Comparison of ENCODE assay signal across 8 cellular contexts in the genomic region with DNA sequence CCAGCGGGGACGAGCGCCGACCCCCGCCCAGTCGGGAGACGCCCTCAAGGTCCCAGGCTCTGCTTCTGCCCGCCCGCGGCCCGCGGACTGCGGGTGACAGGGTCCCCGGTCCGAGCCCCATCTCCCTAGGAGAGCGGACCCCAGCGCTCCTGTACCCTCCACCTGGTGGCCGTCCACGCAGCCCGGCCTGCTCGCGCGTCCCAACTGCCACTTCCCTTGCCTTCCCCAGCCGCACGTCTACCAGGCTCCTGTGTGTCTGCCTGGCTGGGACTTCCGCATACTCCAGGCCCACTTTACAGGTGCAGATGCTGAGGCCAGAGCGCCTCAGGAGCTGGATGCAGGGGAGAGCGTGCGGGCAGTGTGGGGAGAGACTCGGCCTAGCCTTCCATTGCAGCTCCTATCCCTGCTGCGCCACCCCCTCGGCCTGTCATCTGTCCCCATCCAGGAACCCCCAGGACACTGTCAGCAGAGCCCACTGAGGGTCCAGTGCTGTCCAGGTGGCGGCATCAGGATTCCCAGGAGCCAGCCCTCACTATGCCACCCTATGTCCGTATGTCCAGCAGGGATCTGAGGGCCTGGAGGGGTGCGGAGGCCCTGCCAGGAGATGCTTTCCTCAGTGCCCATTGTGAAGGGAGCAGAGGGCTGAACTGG. TPM values are rescaled to one million over a fixed set of nuclear protein-coding genes. Genes with fewer than 3 reads are reported as not detected.
DNase-seq lines count a peak whose midpoint lies in the region; ATAC-seq and TF ChIP-seq lines count a peak whose summit lies in the region.

No MANE protein-coding gene starts in this region.

- H3K9ac ChIP-seq in mammary epithelial cell (ENCODE audit: insufficient read depth, low read length), result no peak overlapping the region

- peak overlapping the region; percentile 100 for H3K4me2 ChIP-seq in mammary epithelial cell (ENCODE audit: insufficient read depth, low read depth, low read length)

- ATAC-seq in HG03469 (IDR thresholded peaks at IDR 0.05; ENCODE audit: unreplicated experiment) (peak; percentile 14), lung (ENCODE audit: insufficient read depth, low FRiP score) (no peak)

- WGBS in mammary epithelial cell (ENCODE audit: low coverage, missing lambda C conversion rate), result 57% methylated on average over 16 of the region's 35 CpGs
- 28 to 30% methylated on average over 34 to 35 of the region's 35 CpGs for WGBS in lung, 2 donors
- 28% methylated on average over 35 of the region's 35 CpGs for WGBS in urinary bladder

- H3K27ac Mint-ChIP-seq in CD14-positive monocyte, result peak overlapping the region in 3 of 7 donors; percentile 75 to 81 (median 80)

- CTCF ChIA-PET in mammary epithelial cell (lab: Charles Lee; ENCODE audit: low non-redundant PET), result no interaction called here

- peaks cover 0 to 1% (median 0%) of the 10 kb centered on the region in 7 donors for H3K9me3 Mint-ChIP-seq in CD14-positive monocyte

- no peaks in the 10 kb centered on the region for H3K36me3 ChIP-seq in mammary epithelial cell (ENCODE audit: insufficient read depth, low read length)
- no peaks in the 10 kb centered on the region for H3K36me3 ChIP-seq in lung (ENCODE audit: control insufficient read depth in 2 of 2, insufficient read depth in 2 of 2, low read length in 2 of 2)
- no peaks in the 10 kb centered on the region for H3K36me3 ChIP-seq in urinary bladder (ENCODE audit: insufficient read depth)

- dilution Hi-C loops in mammary epithelial cell (cut with HindIII; ENCODE audit: low sequenced_read_pairs), result no loop called here

- peaks cover 6% of the 10 kb centered on the region for H3K4me1 ChIP-seq in mammary epithelial cell (ENCODE audit: insufficient read depth, low read length)
- peaks cover 0 to 3% of the 10 kb centered on the region in 2 donors for H3K4me1 ChIP-seq in lung (ENCODE audit: control insufficient read depth in 2 of 2, insufficient read depth in 2 of 2, low read length in 2 of 2)
- H3K4me1 ChIP-seq in urinary bladder (ENCODE audit: insufficient read depth), result no peaks in the 10 kb centered on the region

- in situ Hi-C loops in mammary epithelial cell (cut with MboI; ENCODE audit: low sequenced_read_pairs in 2 of 2), result loop anchor here in 1 of 2 donors (5.0 kb wide), 1 partner anchor 80 kb away; no protein-coding TSS in a partner anchor

- H3K27ac ChIP-seq in mammary epithelial cell (ENCODE audit: insufficient read depth, low read depth, low read length) (no peak overlapping the region), lung (ENCODE audit: low read depth in 1 of 2, low read length in 1 of 2) (no peak overlapping the region), urinary bladder (ENCODE audit: low read depth) (no peak overlapping the region)

- peak overlapping the region; percentile 80 to 87 for H3K4me3 Mint-ChIP-seq in CD14-positive monocyte

- no peaks in the 10 kb centered on the region for H4K20me1 ChIP-seq in mammary epithelial cell (ENCODE audit: insufficient read depth, low read length)

- no peaks in the 10 kb centered on the region for H3K36me3 Mint-ChIP-seq in CD14-positive monocyte

- H3K9me3 ChIP-seq in mammary epithelial cell (replicated peaks; ENCODE audit: insufficient read depth, low read length), result no peaks in the 10 kb centered on the region
- H3K9me3 ChIP-seq in lung (ENCODE audit: control insufficient read depth in 2 of 2, insufficient read depth in 1 of 2, low read length in 1 of 2), result no peaks in the 10 kb centered on the region

- DNase-seq in CD14-positive monocyte (ENCODE audit: low spot score), result no peak
- no peak for DNase-seq in mammary epithelial cell
- no peak for DNase-seq in lung (ENCODE audit: low spot score)
- no peak for DNase-seq in NCI-H446 (lab: John Stamatoyannopoulos, UW)
- no peak for DNase-seq in SW480 (ENCODE audit: low spot score)
- DNase-seq in EL, result no peak

- H3K27me3 ChIP-seq in mammary epithelial cell (ENCODE audit: insufficient read depth, low read length), result no peaks in the 10 kb centered on the region
- H3K27me3 ChIP-seq in lung (ENCODE audit: control insufficient read depth, insufficient read depth), result no peaks in the 10 kb centered on the region

- intact Hi-C loops in CD14-positive monocyte (cut with micrococcal nuclease) (loop anchor here in 1 of 2 donors (2.0 to 10.0 kb wide), 2 partner anchors 81 to 153 kb away; partner anchors contain the start of genes CINP and TECPR2), mammary epithelial cell (cut with micrococcal nuclease) (loop anchor here (5.0 kb wide), 1 partner anchor 155 kb away; the partner anchor contains the start of genes CINP and TECPR2)

- no peaks in the 10 kb centered on the region for H3K79me2 ChIP-seq in mammary epithelial cell (ENCODE audit: insufficient read depth, low read length)

- H3K4me1 Mint-ChIP-seq in CD14-positive monocyte, result peaks cover 5% of the 10 kb centered on the region

- TF ChIP-seq CTCF in CD14-positive monocyte (IDR thresholded peaks at IDR 0.05) (no peak), mammary epithelial cell (conservative IDR thresholded peaks at IDR 0.05 in 1 of 2, IDR thresholded peaks at IDR 0.05 in 1 of 2; ENCODE audit: extremely low read depth in 1 of 2, insufficient read depth in 1 of 2, low read depth in 1 of 2, low read length in 2 of 2) (no peak), lung (IDR thresholded peaks at IDR 0.05; ENCODE audit: control extremely low read depth, extremely low read depth) (no peak)

- H3K27me3 Mint-ChIP-seq in CD14-positive monocyte (ENCODE audit: low read depth in 3 of 3), result peaks cover 6 to 31% (median 16%) of the 10 kb centered on the region in 3 donors

- BruUV-seq in mammary epithelial cell (replicated peaks; lab: Mats Ljungman, UMichigan), result no TSS peak

- H3K4me3 ChIP-seq in mammary epithelial cell (replicated peaks in 1 of 3; ENCODE audit: insufficient read depth in 1 of 3, low read depth in 2 of 3, low read length in 3 of 3), result peak overlapping the region; percentile 34 to 73 (median 54)
- peak overlapping the region; percentile 43 for H3K4me3 ChIP-seq in lung
- peak overlapping the region; percentile 73 for H3K4me3 ChIP-seq in urinary bladder (ENCODE audit: low read depth, low read length)

- peak overlapping the region; percentile 90 for H2AFZ ChIP-seq in mammary epithelial cell (ENCODE audit: low read depth, low read length)

RNA-seq across cellular contexts. Expression of gene ANKRD9, which starts 8.0 kb away (rescaled TPM):
- under 1 TPM; 0.43 to 0.83 TPM for polyA plus RNA-seq in CD14-positive monocyte
- total RNA-seq in mammary epithelial cell, result 10 to 100 TPM; 11.8 to 24.0 TPM
- 8.8 TPM for polyA plus RNA-seq in mammary epithelial cell
- 8.6 TPM for polyA minus RNA-seq in mammary epithelial cell
- 10 to 100 TPM in 1 of 2 donors, 1 to 10 TPM in 1; 4.4 to 21.3 TPM for total RNA-seq in lung
- polyA plus RNA-seq in lung, result 1 to 10 TPM; 7.9 to 8.7 TPM
- 4.3 TPM for total RNA-seq in urinary bladder
- 13.5 TPM for polyA plus RNA-seq in urinary bladder
